15 cellular contexts compared by ENCODE assay signal in genomic region chr6:72810571-72811280, GRCh38.
"Had no signal": no experiment of that assay in that cellular context is flagged by ENCODE, and none has a peak within 500 bp of the region (broad histone marks: within the 10 kb centered on the region; RNA-seq: fewer than 3 reads in every experiment).

No MANE protein-coding gene starts in this region.

- H3K9me3 ChIP-seq: gastroesophageal sphincter, heart left ventricle, left ventricle myocardium inferior, upper lobe of left lung had no signal

- H3K4me3 ChIP-seq: dorsolateral prefrontal cortex, gastroesophageal sphincter, heart left ventricle, left ventricle myocardium inferior, skin epidermis, upper lobe of left lung had no signal

- H3K27me3 ChIP-seq: dorsolateral prefrontal cortex, gastroesophageal sphincter, heart left ventricle, upper lobe of left lung had no signal

- H3K27ac ChIP-seq: dorsolateral prefrontal cortex, gastroesophageal sphincter, heart left ventricle, left ventricle myocardium inferior, skin epidermis, upper lobe of left lung had no signal

- DNase-seq: activated CD4-positive, alpha-beta T cell treated with anti-CD3 and anti-CD28 coated beads, Interleukin-2, amount 50 U/mL, for 1 hour; activated CD8-positive, alpha-beta memory T cell treated with anti-CD3 and anti-CD28 coated beads, Interleukin-2, amount 50 U/mL, for 4 hours; activated effector memory CD4-positive, alpha-beta T cell treated with anti-CD3 and anti-CD28 coated beads, Interleukin-2, amount 50 U/mL, for 16 hours; activated naive CD4-positive, alpha-beta T cell treated with anti-CD3 and anti-CD28 coated beads, Interleukin-2, amount 50 U/mL, for 16 hours; activated T-cell treated with anti-CD3 and anti-CD28 coated beads, Interleukin-2, amount 50 U/mL, for 72 hours; caudate nucleus; dorsolateral prefrontal cortex; heart left ventricle; left ventricle myocardium inferior; occipital lobe; right cardiac atrium; stimulated activated naive CD8-positive, alpha-beta T cell treated with anti-CD3 and anti-CD28 coated beads, Interleukin-15, amount 100 ng/mL, for 72 hours; upper lobe of left lung had no signal

- H3K4me1 ChIP-seq: heart left ventricle, left ventricle myocardium inferior had no signal

- H3K36me3 ChIP-seq: gastroesophageal sphincter, heart left ventricle, left ventricle myocardium inferior, upper lobe of left lung had no signal
